Comparison of ENCODE assay signal across 19 cellular contexts in genomic region chr16:722835-723633, GRCh38. TPM values are rescaled to one million over a fixed set of nuclear protein-coding genes. Genes with fewer than 3 reads are reported as not detected.
DNase-seq lines count a peak whose midpoint lies in the region; ATAC-seq and TF ChIP-seq lines count a peak whose summit lies in the region.
"Had no signal": no experiment of that assay in that cellular context is flagged by ENCODE, and none has a peak within 500 bp of the region (broad histone marks: within the 10 kb centered on the region; RNA-seq: fewer than 3 reads in every experiment).

No MANE protein-coding gene starts in this region.

- H3K9me3 ChIP-seq in thymus (ENCODE audit: control insufficient read depth) (no peaks in the 10 kb centered on the region), endodermal cell (ENCODE audit: control insufficient read depth, low read length) (no peaks in the 10 kb centered on the region)
- H3K9me3 ChIP-seq: heart left ventricle had no signal

- H3K9me3 Mint-ChIP-seq in activated naive CD4-positive, alpha-beta T cell treated with anti-CD3 and anti-CD28 coated beads, Interleukin-2, amount 10 ng/mL, durations not matched to agents 7 days and 5 days, result no peaks in the 10 kb centered on the region
- H3K9me3 Mint-ChIP-seq in effector memory CD8-positive, alpha-beta T cell, result no peaks in the 10 kb centered on the region
- H3K9me3 Mint-ChIP-seq in endodermal cell, result no peaks in the 10 kb centered on the region
- H3K9me3 Mint-ChIP-seq: activated naive CD8-positive, alpha-beta T cell treated with anti-CD3 and anti-CD28 coated beads, Interleukin-2, amount 10 ng/mL, durations not matched to agents 7 days and 5 days; nephron progenitor cell had no signal

- no peak overlapping the region for H3K9ac ChIP-seq in endodermal cell (ENCODE audit: extremely low read depth, low read length, poor library complexity, severe bottlenecking)

- peak overlapping the region; percentile 45 for H3K27ac Mint-ChIP-seq in activated naive CD4-positive, alpha-beta T cell treated with anti-CD3 and anti-CD28 coated beads, Interleukin-2, amount 10 ng/mL, durations not matched to agents 7 days and 5 days
- peak overlapping the region; percentile 49 to 83 for H3K27ac Mint-ChIP-seq in effector memory CD8-positive, alpha-beta T cell
- no peak overlapping the region for H3K27ac Mint-ChIP-seq in endodermal cell
- H3K27ac Mint-ChIP-seq: activated CD8-positive, alpha-beta memory T cell treated with anti-CD3 and anti-CD28 coated beads, Interleukin-2, amount 10 ng/mL, durations not matched to agents 7 days and 5 days; activated naive CD8-positive, alpha-beta T cell treated with anti-CD3 and anti-CD28 coated beads, Interleukin-2, amount 10 ng/mL, durations not matched to agents 7 days and 5 days; nephron progenitor cell had no signal

- no peak overlapping the region for H3K27ac ChIP-seq in thymus (ENCODE audit: low read depth)
- no peak overlapping the region for H3K27ac ChIP-seq in endodermal cell (ENCODE audit: low read depth, low read length)
- H3K27ac ChIP-seq: heart left ventricle had no signal

- ATAC-seq in effector memory CD8-positive, alpha-beta T cell (replicated peaks), result no peak
- no peak for ATAC-seq in GM21619 (IDR thresholded peaks at IDR 0.05; ENCODE audit: unreplicated experiment)
- ATAC-seq in omental fat pad (ENCODE audit: low FRiP score), result no peak
- ATAC-seq: activated CD8-positive, alpha-beta memory T cell treated with anti-CD3 and anti-CD28 coated beads, Interleukin-2, amount 10 ng/mL, durations not matched to agents 7 days and 5 days; heart left ventricle had no signal

- H3K4me1 ChIP-seq in thymus (ENCODE audit: control insufficient read depth, insufficient read depth, low read length) (peaks cover 69% of the 10 kb centered on the region), endodermal cell (ENCODE audit: control insufficient read depth, insufficient read depth, low read length) (peaks cover 7% of the 10 kb centered on the region)

- 91% methylated on average over 24 of the region's 24 CpGs for WGBS in thymus
- WGBS in endodermal cell (ENCODE audit: insufficient coverage in 1 of 2, insufficient read length in 1 of 2), 2 experiments, result 91 to 97% methylated on average over 6 to 24 of the region's 24 CpGs

- no peaks in the 10 kb centered on the region for H3K36me3 Mint-ChIP-seq in activated naive CD4-positive, alpha-beta T cell treated with anti-CD3 and anti-CD28 coated beads, Interleukin-2, amount 10 ng/mL, durations not matched to agents 7 days and 5 days
- H3K36me3 Mint-ChIP-seq in effector memory CD8-positive, alpha-beta T cell (ENCODE audit: insufficient read depth), result peaks cover 25% of the 10 kb centered on the region
- H3K36me3 Mint-ChIP-seq in endodermal cell (ENCODE audit: low read depth), result no peaks in the 10 kb centered on the region
- H3K36me3 Mint-ChIP-seq: activated CD8-positive, alpha-beta memory T cell treated with anti-CD3 and anti-CD28 coated beads, Interleukin-2, amount 10 ng/mL, durations not matched to agents 7 days and 5 days; activated naive CD8-positive, alpha-beta T cell treated with anti-CD3 and anti-CD28 coated beads, Interleukin-2, amount 10 ng/mL, durations not matched to agents 7 days and 5 days had no signal

- H3K4me1 Mint-ChIP-seq in activated naive CD4-positive, alpha-beta T cell treated with anti-CD3 and anti-CD28 coated beads, Interleukin-2, amount 10 ng/mL, durations not matched to agents 7 days and 5 days, result peaks cover 22% of the 10 kb centered on the region
- H3K4me1 Mint-ChIP-seq in effector memory CD8-positive, alpha-beta T cell (ENCODE audit: low read depth in 2 of 2), result peaks cover 15 to 19% of the 10 kb centered on the region in 2 donors
- H3K4me1 Mint-ChIP-seq in endodermal cell, result peaks cover 3% of the 10 kb centered on the region

- no peak overlapping the region for H3K4me3 Mint-ChIP-seq in activated naive CD4-positive, alpha-beta T cell treated with anti-CD3 and anti-CD28 coated beads, Interleukin-2, amount 10 ng/mL, durations not matched to agents 7 days and 5 days
- peak overlapping the region; percentile 45 to 81 for H3K4me3 Mint-ChIP-seq in effector memory CD8-positive, alpha-beta T cell
- H3K4me3 Mint-ChIP-seq in endodermal cell, result no peak overlapping the region
- H3K4me3 Mint-ChIP-seq: activated CD8-positive, alpha-beta memory T cell treated with anti-CD3 and anti-CD28 coated beads, Interleukin-2, amount 10 ng/mL, durations not matched to agents 7 days and 5 days; activated naive CD8-positive, alpha-beta T cell treated with anti-CD3 and anti-CD28 coated beads, Interleukin-2, amount 10 ng/mL, durations not matched to agents 7 days and 5 days had no signal

- H3K36me3 ChIP-seq in thymus (ENCODE audit: control insufficient read depth, insufficient read depth) (peaks cover 3% of the 10 kb centered on the region), endodermal cell (ENCODE audit: control insufficient read depth, insufficient read depth, low read length) (no peaks in the 10 kb centered on the region)

- peak overlapping the region; percentile 54 for H3K4me3 ChIP-seq in Jurkat, Clone E6-1 (ENCODE audit: low read length)
- H3K4me3 ChIP-seq in thymus (ENCODE audit: low read length), result peak overlapping the region; percentile 71
- no peak overlapping the region for H3K4me3 ChIP-seq in endodermal cell (ENCODE audit: low read length)
- H3K4me3 ChIP-seq: lung had no signal

- no peak for TF ChIP-seq CTCF in endodermal cell (conservative IDR thresholded peaks at IDR 0.05)
- TF ChIP-seq CTCF in omental fat pad (IDR thresholded peaks at IDR 0.05), result no peak

- CTCF ChIA-PET in activated naive CD4-positive, alpha-beta T cell treated with anti-CD3 and anti-CD28 coated beads, Interleukin-2, amount 10 ng/mL, durations not matched to agents 7 days and 5 days (lab: Charles Lee), result interaction anchor here (2.0 kb wide), 1 partner anchor 11 kb away, joined by 9 read pairs; no protein-coding TSS in a partner anchor

- peaks cover 70% of the 10 kb centered on the region for H3K27me3 Mint-ChIP-seq in activated naive CD4-positive, alpha-beta T cell treated with anti-CD3 and anti-CD28 coated beads, Interleukin-2, amount 10 ng/mL, durations not matched to agents 7 days and 5 days
- H3K27me3 Mint-ChIP-seq in effector memory CD8-positive, alpha-beta T cell, result no peaks in the 10 kb centered on the region
- peaks cover 15% of the 10 kb centered on the region for H3K27me3 Mint-ChIP-seq in endodermal cell (ENCODE audit: insufficient read depth)
- H3K27me3 Mint-ChIP-seq: activated CD8-positive, alpha-beta memory T cell treated with anti-CD3 and anti-CD28 coated beads, Interleukin-2, amount 10 ng/mL, durations not matched to agents 7 days and 5 days; activated naive CD8-positive, alpha-beta T cell treated with anti-CD3 and anti-CD28 coated beads, Interleukin-2, amount 10 ng/mL, durations not matched to agents 7 days and 5 days had no signal

- DNase-seq in activated naive CD4-positive, alpha-beta T cell treated with anti-CD3 and anti-CD28 coated beads, Interleukin-2, amount 10 ng/mL, durations not matched to agents 7 days and 5 days, result no peak
- DNase-seq in activated naive CD4-positive, alpha-beta T cell treated with Interleukin-2 at 50 U/mL for 16 hours, result no peak
- no peak for DNase-seq in Jurkat, Clone E6-1 (ENCODE audit: low read depth, low spot score)
- no peak for DNase-seq in effector memory CD8-positive, alpha-beta T cell
- DNase-seq in endodermal cell, result no peak
- no peak for DNase-seq in omental fat pad (ENCODE audit: low spot score)
- DNase-seq: activated CD8-positive, alpha-beta memory T cell treated with anti-CD3 and anti-CD28 coated beads, Interleukin-2, amount 10 ng/mL, durations not matched to agents 7 days and 5 days; activated naive CD8-positive, alpha-beta T cell treated with anti-CD3 and anti-CD28 coated beads, Interleukin-2, amount 10 ng/mL, durations not matched to agents 7 days and 5 days; heart left ventricle; KBM-7; NCI-H1048; NCI-H526 treated with DMSO at 0.1 percent for 48 hours; nephron progenitor cell; retina; stimulated activated CD4-positive, alpha-beta T cell treated with anti-CD3 and anti-CD28 coated beads, Interleukin-15, amount 100 ng/mL, for 24 hours had no signal

- H3K27me3 ChIP-seq in thymus (ENCODE audit: control insufficient read depth, insufficient read depth) (no peaks in the 10 kb centered on the region), endodermal cell (ENCODE audit: control insufficient read depth, insufficient read depth, low read length, poor library complexity, severe bottlenecking) (peaks cover 19% of the 10 kb centered on the region)

RNA-seq across cellular contexts. Expression of gene ANTKMT, which starts 2.1 kb away (rescaled TPM):
- 47.5 TPM for polyA plus RNA-seq in Jurkat, Clone E6-1 (2012; ENCODE audit: insufficient read depth, insufficient read length)
- 56.2 TPM for polyA plus RNA-seq in thymus
- total RNA-seq in endodermal cell (10 to 100 TPM; 36.9 to 40.6 TPM), omental fat pad (10 to 100 TPM; 21.9 to 45.4 (median 36.2) TPM)
- polyA plus RNA-seq in endodermal cell (2013, experiment 1 of 2), result 19.4 TPM
- 22.1 TPM for polyA plus RNA-seq in endodermal cell (2013, experiment 2 of 2)

RNA-seq across cellular contexts. Expression of gene CCDC78, which starts 3.2 kb away (rescaled TPM):
- 8.5 TPM for polyA plus RNA-seq in Jurkat, Clone E6-1 (2012; ENCODE audit: insufficient read depth, insufficient read length)
- polyA plus RNA-seq in thymus, result 12.4 TPM
- total RNA-seq in endodermal cell (1 to 10 TPM; 6.5 to 8.1 TPM), omental fat pad (1 to 10 TPM in 2 of 4 donors, under 1 TPM in 2; 0.72 to 2.4 (median 1.5) TPM)
- 3.7 TPM for polyA plus RNA-seq in endodermal cell (2013, experiment 1 of 2)
- polyA plus RNA-seq in endodermal cell (2013, experiment 2 of 2), result 3.1 TPM

RNA-seq across cellular contexts. Expression of gene HAGHL, which starts 3.9 kb away (rescaled TPM):
- 48.0 TPM for polyA plus RNA-seq in Jurkat, Clone E6-1 (2012; ENCODE audit: insufficient read depth, insufficient read length)
- polyA plus RNA-seq in thymus, result 50.6 TPM
- 10 to 100 TPM in 1 of 2 donors, 1 to 10 TPM in 1; 8.9 to 11.4 TPM for total RNA-seq in endodermal cell
- polyA plus RNA-seq in endodermal cell (2013, experiment 1 of 2), result 7.5 TPM
- 6.2 TPM for polyA plus RNA-seq in endodermal cell (2013, experiment 2 of 2)
- 1 to 10 TPM in 3 of 4 donors, under 1 TPM in 1; 0.79 to 7.3 (median 4.6) TPM for total RNA-seq in omental fat pad

RNA-seq across cellular contexts. Expression of gene METRN, which starts 8.1 kb away (rescaled TPM):
- polyA plus RNA-seq in Jurkat, Clone E6-1 (2012; ENCODE audit: insufficient read depth, insufficient read length), result 48.9 TPM
- polyA plus RNA-seq in thymus, result 24.2 TPM
- total RNA-seq in endodermal cell, result 10 to 100 TPM; 33.4 to 38.5 TPM
- 90.9 TPM for polyA plus RNA-seq in endodermal cell (2013, experiment 1 of 2)
- polyA plus RNA-seq in endodermal cell (2013, experiment 2 of 2), result 95.7 TPM
- total RNA-seq in omental fat pad, result 10 to 100 TPM; 13.6 to 31.2 (median 20.5) TPM

RNA-seq across cellular contexts. Expression of gene FBXL16, which starts 17.4 kb away (rescaled TPM):
- polyA plus RNA-seq in Jurkat, Clone E6-1 (2012; ENCODE audit: insufficient read depth, insufficient read length), result 7.6 TPM
- 9.6 TPM for polyA plus RNA-seq in thymus
- total RNA-seq in endodermal cell (1 to 10 TPM in 1 of 2 donors, under 1 TPM in 1; 0.38 to 2.2 TPM), omental fat pad (under 1 TPM in 3 of 4 donors, not detected in 1; 0.48 to 0.75 (median 0.56) TPM)
- 4.7 TPM for polyA plus RNA-seq in endodermal cell (2013, experiment 1 of 2)
- 3.9 TPM for polyA plus RNA-seq in endodermal cell (2013, experiment 2 of 2)
- total RNA-seq: fibroblast of lung had no signal

Comparison
In these comparisons a context has a peak if more than half of its experiments do, and no peak if none do; other contexts are left out.
1. H3K4me3 Mint-ChIP-seq: peak in effector memory CD8-positive, alpha-beta T cell (2 of 2); none in activated naive CD4-positive, alpha-beta T cell treated with anti-CD3 and anti-CD28 coated beads, Interleukin-2, amount 10 ng/mL, durations not matched to agents 7 days and 5 days (single experiment) and endodermal cell (single experiment).